ENCODE assay signal across 8 cellular contexts in the genomic region with DNA sequence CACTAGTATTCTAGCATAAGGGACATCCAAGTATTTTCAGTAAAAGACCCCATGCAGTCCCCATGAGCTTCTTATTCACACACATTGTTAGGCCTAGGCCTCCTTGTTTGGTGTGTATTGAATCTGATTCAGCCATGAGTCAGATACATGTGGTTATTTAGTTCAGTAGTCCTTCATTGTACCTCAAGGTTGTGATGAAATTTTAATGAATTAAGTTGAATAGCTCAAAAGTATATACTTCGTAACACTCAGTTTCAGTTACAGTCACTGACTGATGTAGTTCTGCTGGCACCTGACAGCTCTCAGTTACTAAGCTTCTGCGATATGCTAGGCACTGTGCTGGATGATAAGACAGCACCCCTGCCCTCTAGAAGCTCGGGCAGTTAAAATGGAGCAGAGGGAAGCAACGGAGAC.
DNase-seq lines count a peak whose midpoint lies in the region; FAIRE-seq and TF ChIP-seq lines count a peak whose summit lies in the region.
"Had no signal": no experiment of that assay in that cellular context is flagged by ENCODE, and none has a peak within 500 bp of the region (broad histone marks: within the 10 kb centered on the region; RNA-seq: fewer than 3 reads in every experiment).

No MANE protein-coding gene starts in this region.

- H3K4ac ChIP-seq in mesenchymal stem cell (ENCODE audit: low read depth in 1 of 2, low read length in 2 of 2), result no peak overlapping the region

- H3K18ac ChIP-seq in mesenchymal stem cell (ENCODE audit: low read depth in 1 of 2, low read length in 2 of 2), result peak overlapping the region in 1 of 2 experiments; percentile 76

- H2BK5ac ChIP-seq in mesenchymal stem cell (ENCODE audit: low read depth, low read length, poor library complexity, severe bottlenecking), result no peak overlapping the region

- H4K91ac ChIP-seq in mesenchymal stem cell (ENCODE audit: low read length), result no peak overlapping the region

- H2AK5ac ChIP-seq in mesenchymal stem cell (ENCODE audit: low read length, severe bottlenecking), result no peak overlapping the region

- TF ChIP-seq CTCF in OCI-LY3 (IDR thresholded peaks at IDR 0.05; ENCODE audit: low read depth, low read length) (no peak), astrocyte of the cerebellum (IDR thresholded peaks at IDR 0.05; ENCODE audit: low read depth, low read length, missing control alignments) (no peak)

- H3K4me1 ChIP-seq in OCI-LY3 (ENCODE audit: low read length), result peaks cover 33% of the 10 kb centered on the region
- H3K4me1 ChIP-seq in mesenchymal stem cell (ENCODE audit: control insufficient read depth, insufficient read depth, low read depth, low read length), result peaks cover 6% of the 10 kb centered on the region

- no peak overlapping the region for H3K14ac ChIP-seq in mesenchymal stem cell (ENCODE audit: low read length in 2 of 2)

- H2AFZ ChIP-seq in OCI-LY3 (ENCODE audit: low read depth, low read length) (no peak overlapping the region), mesenchymal stem cell (ENCODE audit: low read depth, low read length) (no peak overlapping the region)

- peak overlapping the region; percentile 45 for H3K4me2 ChIP-seq in OCI-LY3 (ENCODE audit: low read length)
- no peak overlapping the region for H3K4me2 ChIP-seq in mesenchymal stem cell (ENCODE audit: low read length, poor library complexity, severe bottlenecking)

- H3K23ac ChIP-seq in mesenchymal stem cell (ENCODE audit: low read length in 2 of 2), result no peak overlapping the region

- no peak overlapping the region for H2BK15ac ChIP-seq in mesenchymal stem cell (ENCODE audit: low read depth, poor library complexity, severe bottlenecking)

- H3K9me3 ChIP-seq in OCI-LY3 (ENCODE audit: insufficient read depth, low read length) (no peaks in the 10 kb centered on the region), mesenchymal stem cell (ENCODE audit: control insufficient read depth, low read length) (no peaks in the 10 kb centered on the region)

- H4K20me1 ChIP-seq in OCI-LY3 (ENCODE audit: insufficient read depth, low read length), result 0 out of 2 replicates have a peak, but pooled peaks cover 3% of the 10 kb centered on the region

- H3K27ac ChIP-seq in OCI-LY3 (ENCODE audit: low read length) (peak overlapping the region; percentile 75), mesenchymal stem cell (ENCODE audit: low read length, poor library complexity, severe bottlenecking) (peak overlapping the region; percentile 70)

- H2BK120ac ChIP-seq in mesenchymal stem cell (ENCODE audit: low read depth, low read length), result no peak overlapping the region

- H3K79me2 ChIP-seq in OCI-LY3 (ENCODE audit: low read length), result peaks cover 35% of the 10 kb centered on the region

- H3K9ac ChIP-seq in OCI-LY3 (ENCODE audit: low read length), result peak overlapping the region; percentile 15; the same call in 1 of the 2 replicates
- H3K9ac ChIP-seq in mesenchymal stem cell (ENCODE audit: low read length), result peak overlapping the region; percentile 52

- H3K36me3 ChIP-seq in OCI-LY3 (replicated peaks; ENCODE audit: low read depth, low read length), result peaks cover 55% of the 10 kb centered on the region
- peaks cover 18 to 79% of the 10 kb centered on the region in 2 experiments for H3K36me3 ChIP-seq in mesenchymal stem cell (ENCODE audit: control insufficient read depth in 1 of 2, insufficient read depth in 2 of 2, low read depth in 1 of 2, low read length in 2 of 2)

- no peak for FAIRE-seq in HTR-8/SVneo (lab: Jason Lieb, UNC)

- WGBS in mesenchymal stem cell, result 64% methylated on average over 2 of the region's 4 CpGs

- H4K8ac ChIP-seq in mesenchymal stem cell (ENCODE audit: low read length), result no peak overlapping the region

- H3K27me3 ChIP-seq in OCI-LY3 (ENCODE audit: low read depth, low read length), result no peaks in the 10 kb centered on the region
- no peaks in the 10 kb centered on the region for H3K27me3 ChIP-seq in mesenchymal stem cell (ENCODE audit: control insufficient read depth in 1 of 2, insufficient read depth in 1 of 2, low read length in 2 of 2)

- DNase-seq in EH (ENCODE audit: low read depth) (peak; percentile 82), astrocyte of the cerebellum (ENCODE audit: low read depth) (peak; percentile 80), mesenchymal stem cell (peak; percentile 84), G401 (ENCODE audit: low spot score) (no peak), NCI-H1436 treated with DMSO at 0.1 percent for 48 hours (lab: John Stamatoyannopoulos, UW) (no peak), HTR-8/SVneo (ENCODE audit: insufficient read length, low spot score) (no peak)
- DNase-seq: activated CD8-positive, alpha-beta memory T cell treated with anti-CD3 and anti-CD28 coated beads, Interleukin-2, amount 50 U/mL, for 48 hours had no signal

- peaks cover 13% of the 10 kb centered on the region for H3K79me1 ChIP-seq in mesenchymal stem cell (replicated peaks; ENCODE audit: low read length, poor library complexity, severe bottlenecking)

- in situ Hi-C loops in astrocyte of the cerebellum (cut with HindIII; ENCODE audit: low sequenced_read_pairs) (no loop called here), G401 (cut with HindIII; ENCODE audit: low sequenced_read_pairs) (no loop called here)

- H3K4me3 ChIP-seq in OCI-LY3 (ENCODE audit: low read length), result no peak overlapping the region
- no peak overlapping the region for H3K4me3 ChIP-seq in astrocyte of the cerebellum (ENCODE audit: low read depth, low read length)
- no peak overlapping the region for H3K4me3 ChIP-seq in mesenchymal stem cell (ENCODE audit: insufficient read depth in 1 of 2, low read depth in 1 of 2, low read length in 2 of 2)

- no peak overlapping the region for H2BK12ac ChIP-seq in mesenchymal stem cell (ENCODE audit: low read length in 2 of 2)

Comparison
In these comparisons a context has a peak if more than half of its experiments do, and no peak if none do; other contexts are left out.
1. DNase-seq: peak in EH (single experiment), astrocyte of the cerebellum (single experiment) and mesenchymal stem cell (single experiment); none in G401 (single experiment), NCI-H1436 treated with DMSO at 0.1 percent for 48 hours (single experiment) and HTR-8/SVneo (single experiment).